In the genomic region with DNA sequence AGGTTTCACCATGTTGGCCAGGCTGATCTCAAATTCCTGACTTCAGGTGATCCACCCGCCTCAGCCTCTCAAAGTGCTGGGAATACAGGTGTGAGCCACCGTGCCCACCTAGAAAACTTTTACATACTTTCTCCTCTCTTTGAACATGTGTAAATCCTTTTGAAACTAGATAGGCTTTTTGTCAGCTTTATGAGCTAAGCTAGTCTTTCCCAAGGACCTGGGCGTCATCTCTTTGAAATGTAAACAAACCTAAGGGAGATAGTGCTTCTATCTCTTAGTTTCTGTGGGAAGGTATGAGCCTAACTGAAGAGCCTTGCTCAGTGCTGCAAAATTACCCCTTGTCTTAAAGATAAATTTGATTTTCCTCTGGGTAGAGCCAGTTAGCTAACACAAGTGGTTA, we compare ENCODE assay signal across 21 cellular contexts. TPM values are rescaled to one million over a fixed set of nuclear protein-coding genes. Genes with fewer than 3 reads are reported as not detected.
DNase-seq lines count a peak whose midpoint lies in the region; ATAC-seq and TF ChIP-seq lines count a peak whose summit lies in the region.
"Had no signal": no experiment of that assay in that cellular context is flagged by ENCODE, and none has a peak within 500 bp of the region (broad histone marks: within the 10 kb centered on the region; RNA-seq: fewer than 3 reads in every experiment).

No MANE protein-coding gene starts in this region.

- H3K36me3 ChIP-seq in RWPE2 (ENCODE audit: low read depth), result no peaks in the 10 kb centered on the region

- no peak overlapping the region for H3K4me3 Mint-ChIP-seq in stimulated activated naive CD8-positive, alpha-beta T cell treated with anti-CD3 and anti-CD28 coated beads, Interleukin-15, Interleukin-2, amounts not matched to agents 100 ng/mL and 50 ng/mL, for 24 hours
- H3K4me3 Mint-ChIP-seq in stimulated activated naive CD8-positive, alpha-beta T cell treated with anti-CD3 and anti-CD28 coated beads, Interleukin-15, amount 100 ng/mL, for 72 hours, result no peak overlapping the region
- H3K4me3 Mint-ChIP-seq: WTC11 had no signal

- no peak for DNase-seq in stimulated activated naive CD8-positive, alpha-beta T cell treated with anti-CD3 and anti-CD28 coated beads, Interleukin-15, amount 100 ng/mL, for 72 hours
- DNase-seq in RWPE2 (ENCODE audit: low spot score) (no peak), islet precursor cell (peak; percentile 37), G401 (ENCODE audit: low spot score) (no peak), NCI-H2227 (lab: John Stamatoyannopoulos, UW; ENCODE audit: unreplicated experiment) (no peak)
- DNase-seq: AML-193, amygdala, dermis blood vessel endothelial cell, foreskin melanocyte, GM23248, hippocampal formation, NCI-H1092, psoas muscle, T-helper 9 cell, testis had no signal

- H3K27me3 Mint-ChIP-seq in stimulated activated naive CD8-positive, alpha-beta T cell treated with anti-CD3 and anti-CD28 coated beads, Interleukin-15, Interleukin-2, amounts not matched to agents 100 ng/mL and 50 ng/mL, for 24 hours, result peaks cover 7% of the 10 kb centered on the region
- H3K27me3 Mint-ChIP-seq in stimulated activated naive CD8-positive, alpha-beta T cell treated with anti-CD3 and anti-CD28 coated beads, Interleukin-15, amount 100 ng/mL, for 72 hours, result peaks cover 20% of the 10 kb centered on the region

- no peaks in the 10 kb centered on the region for H3K9me3 ChIP-seq in RWPE2 (ENCODE audit: severe bottlenecking)
- H3K9me3 ChIP-seq: psoas muscle, testis had no signal

- H3K4me1 Mint-ChIP-seq in stimulated activated naive CD8-positive, alpha-beta T cell treated with anti-CD3 and anti-CD28 coated beads, Interleukin-15, Interleukin-2, amounts not matched to agents 100 ng/mL and 50 ng/mL, for 24 hours (ENCODE audit: low read depth), result peaks cover 20% of the 10 kb centered on the region
- H3K4me1 Mint-ChIP-seq in stimulated activated naive CD8-positive, alpha-beta T cell treated with anti-CD3 and anti-CD28 coated beads, Interleukin-15, amount 100 ng/mL, for 72 hours, result peaks cover 14% of the 10 kb centered on the region
- H3K4me1 Mint-ChIP-seq: WTC11 had no signal

- H3K4me1 ChIP-seq in RWPE2 (ENCODE audit: insufficient read depth, poor library complexity, severe bottlenecking), result no peaks in the 10 kb centered on the region
- H3K4me1 ChIP-seq: testis had no signal

- no peak overlapping the region for H3K4me3 ChIP-seq in RWPE2 (ENCODE audit: severe bottlenecking)
- H3K4me3 ChIP-seq: GM23248, psoas muscle, testis had no signal

- no peaks in the 10 kb centered on the region for H3K9me3 Mint-ChIP-seq in stimulated activated naive CD8-positive, alpha-beta T cell treated with anti-CD3 and anti-CD28 coated beads, Interleukin-15, Interleukin-2, amounts not matched to agents 100 ng/mL and 50 ng/mL, for 24 hours
- H3K9me3 Mint-ChIP-seq in stimulated activated naive CD8-positive, alpha-beta T cell treated with anti-CD3 and anti-CD28 coated beads, Interleukin-15, amount 100 ng/mL, for 72 hours, result no peaks in the 10 kb centered on the region
- H3K9me3 Mint-ChIP-seq: WTC11 had no signal

- ATAC-seq in stimulated activated naive CD8-positive, alpha-beta T cell treated with anti-CD3 and anti-CD28 coated beads, Interleukin-15, amount 100 ng/mL, for 72 hours, result no peak
- ATAC-seq in RWPE2 (ENCODE audit: low read depth) (peak; percentile 64; the same call in 1 of the 3 replicates), GM21723 (IDR thresholded peaks at IDR 0.05; ENCODE audit: unreplicated experiment) (no peak)
- ATAC-seq: psoas muscle, WTC11 had no signal

- H3K27ac Mint-ChIP-seq in stimulated activated naive CD8-positive, alpha-beta T cell treated with anti-CD3 and anti-CD28 coated beads, Interleukin-15, Interleukin-2, amounts not matched to agents 100 ng/mL and 50 ng/mL, for 24 hours, result peak overlapping the region; percentile 37
- H3K27ac Mint-ChIP-seq in stimulated activated naive CD8-positive, alpha-beta T cell treated with anti-CD3 and anti-CD28 coated beads, Interleukin-15, amount 100 ng/mL, for 72 hours, result no peak overlapping the region
- H3K27ac Mint-ChIP-seq: WTC11 had no signal

- H3K36me3 Mint-ChIP-seq in stimulated activated naive CD8-positive, alpha-beta T cell treated with anti-CD3 and anti-CD28 coated beads, Interleukin-15, Interleukin-2, amounts not matched to agents 100 ng/mL and 50 ng/mL, for 24 hours (ENCODE audit: low read depth), result no peaks in the 10 kb centered on the region
- H3K36me3 Mint-ChIP-seq: WTC11 had no signal

- in situ Hi-C loops in G401 (cut with HindIII; ENCODE audit: low sequenced_read_pairs), result loop anchor here (25.0 kb wide), 1 partner anchor 163 kb away; a partner anchor contains a TSS

- H3K27me3 ChIP-seq in RWPE2 (ENCODE audit: insufficient read depth, poor library complexity, severe bottlenecking), result no peaks in the 10 kb centered on the region
- H3K27me3 ChIP-seq: testis had no signal

- TF ChIP-seq CTCF in RWPE2 (IDR thresholded peaks at IDR 0.05; ENCODE audit: poor library complexity, severe bottlenecking), result no peak

- H3K27ac ChIP-seq in RWPE2 (ENCODE audit: poor library complexity, severe bottlenecking), result no peak overlapping the region
- H3K27ac ChIP-seq: epithelial cell of prostate, GM23248, psoas muscle, testis had no signal

RNA-seq across cellular contexts. Expression of a gene that starts 4.8 kb away (rescaled TPM):
- not detected in 2 replicates for total RNA-seq in G401 (2014; rRNA removed; shearing (Covaris generic))
- total RNA-seq: dermis blood vessel endothelial cell, GM23248, LHCN-M2, lung microvascular endothelial cell had no signal

RNA-seq across cellular contexts. Expression of a gene that starts 54.5 kb away (rescaled TPM):
- not detected in 2 replicates for total RNA-seq in G401 (2014; rRNA removed; shearing (Covaris generic))
- total RNA-seq: dermis blood vessel endothelial cell, GM23248, LHCN-M2, lung microvascular endothelial cell, psoas muscle, testis had no signal
